Comparison of ENCODE assay signal across 1 cellular context in genomic region chr13:113220141-113220598, GRCh38.
A peak's percentile ranks its signal among the peaks of the same experiment; 100 is the strongest.
TF ChIP-seq lines count a peak whose summit lies in the region.

No MANE protein-coding gene starts in this region.

TF ChIP-seq in HepG2, 621 proteins besides CTCF, POLR2A, EP300 and RAD21 (continued from another document and continues in another):
- no peak for TF ChIP-seq CSRNP1 (CRISPR knock-in tag; IDR thresholded peaks at IDR 0.05)
- no peak for TF ChIP-seq EED (CRISPR knock-in tag; IDR thresholded peaks at IDR 0.05)
- TF ChIP-seq NFRKB (IDR thresholded peaks at IDR 0.05), result no peak
- TF ChIP-seq ZFP36 (IDR thresholded peaks at IDR 0.05; ENCODE audit: borderline replicate concordance, low read depth, low read length, partially characterized antibody), result no peak
- TF ChIP-seq HNF1B (CRISPR knock-in tag; IDR thresholded peaks at IDR 0.05), result peak; percentile 70
- no peak for TF ChIP-seq PRMT3 (CRISPR knock-in tag; IDR thresholded peaks at IDR 0.05; ENCODE audit: borderline replicate concordance, low read depth)
- no peak for TF ChIP-seq ZHX2 (IDR thresholded peaks at IDR 0.05; ENCODE audit: low read depth)
- TF ChIP-seq ZHX2 (CRISPR knock-in tag; IDR thresholded peaks at IDR 0.05; ENCODE audit: borderline replicate concordance), result no peak
- no peak for TF ChIP-seq RBM22 (optimal IDR thresholded peaks at IDR 0.05; ENCODE audit: low read length)
- no peak for TF ChIP-seq ARHGAP35 (CRISPR knock-in tag; IDR thresholded peaks at IDR 0.05; ENCODE audit: borderline replicate concordance)
- TF ChIP-seq ZNF543 (CRISPR knock-in tag; IDR thresholded peaks at IDR 0.05), result no peak
- TF ChIP-seq YY1 (IDR thresholded peaks at IDR 0.05; ENCODE audit: insufficient read depth, insufficient replicate concordance, low read depth, low read length), result no peak
- TF ChIP-seq ZNF589 (CRISPR knock-in tag; conservative IDR thresholded peaks at IDR 0.05), result no peak
- TF ChIP-seq ZNF674 (CRISPR knock-in tag; IDR thresholded peaks at IDR 0.05; ENCODE audit: low read depth), result no peak
- no peak for TF ChIP-seq FUBP1 (CRISPR knock-in tag; IDR thresholded peaks at IDR 0.05; ENCODE audit: borderline replicate concordance)
- TF ChIP-seq NR0B2 (CRISPR knock-in tag; IDR thresholded peaks at IDR 0.05), result no peak
- no peak for TF ChIP-seq KMT2B (CRISPR knock-in tag; IDR thresholded peaks at IDR 0.05)
- no peak for TF ChIP-seq ZNF33B (CRISPR knock-in tag; IDR thresholded peaks at IDR 0.05)
- no peak for TF ChIP-seq ZNF18 (CRISPR knock-in tag; IDR thresholded peaks at IDR 0.05; ENCODE audit: insufficient replicate concordance)
- TF ChIP-seq ZNF570 (CRISPR knock-in tag; IDR thresholded peaks at IDR 0.05; ENCODE audit: borderline replicate concordance), result no peak
- TF ChIP-seq ZBTB20 (CRISPR knock-in tag; IDR thresholded peaks at IDR 0.05; ENCODE audit: borderline replicate concordance, low read depth), result peak; percentile 69; the same call in 1 of the 2 replicates
- TF ChIP-seq FOXA1 (IDR thresholded peaks at IDR 0.05), result no peak
- TF ChIP-seq FOXA1 (CRISPR knock-in tag; IDR thresholded peaks at IDR 0.05), result peak; percentile 81
- TF ChIP-seq ZNF407 (CRISPR knock-in tag; IDR thresholded peaks at IDR 0.05; ENCODE audit: not compliant biosample characterization), result no peak
- TF ChIP-seq ZNF207 (IDR thresholded peaks at IDR 0.05; ENCODE audit: borderline replicate concordance), result no peak
- TF ChIP-seq ATF2 (CRISPR knock-in tag; IDR thresholded peaks at IDR 0.05), result 0 out of 2 replicates have a peak, but pooled peaks have one; percentile 47
- TF ChIP-seq THAP8 (CRISPR knock-in tag; IDR thresholded peaks at IDR 0.05; ENCODE audit: borderline replicate concordance), result no peak
- no peak for TF ChIP-seq TP53 (CRISPR knock-in tag; conservative IDR thresholded peaks at IDR 0.05)
- no peak for TF ChIP-seq ISX (CRISPR knock-in tag; conservative IDR thresholded peaks at IDR 0.05)
- TF ChIP-seq ZNF792 (CRISPR knock-in tag; IDR thresholded peaks at IDR 0.05), result no peak
